16 cellular contexts compared by ENCODE assay signal in genomic region chr13:79501538-79502232, GRCh38. TPM values are rescaled to one million over a fixed set of nuclear protein-coding genes. Genes with fewer than 3 reads are reported as not detected.
DNase-seq lines count a peak whose midpoint lies in the region; ATAC-seq and TF ChIP-seq lines count a peak whose summit lies in the region.
"Had no signal": no experiment of that assay in that cellular context is flagged by ENCODE, and none has a peak within 500 bp of the region (broad histone marks: within the 10 kb centered on the region; RNA-seq: fewer than 3 reads in every experiment).

No MANE protein-coding gene starts in this region.

- DNase-seq in activated naive CD4-positive, alpha-beta T cell treated with anti-CD3 and anti-CD28 coated beads, Interleukin-2, amount 10 ng/mL, durations not matched to agents 7 days and 5 days: no peak
- DNase-seq in NCI-H226 (peak; percentile 46), omental fat pad (ENCODE audit: low spot score) (no peak), AG08396 (ENCODE audit: low spot score) (no peak), NCI-H345 treated with DMSO at 0.1 percent for 48 hours (lab: John Stamatoyannopoulos, UW; ENCODE audit: unreplicated experiment) (no peak)
- DNase-seq: activated naive CD8-positive, alpha-beta T cell treated with anti-CD3 and anti-CD28 coated beads, Interleukin-2, amount 10 ng/mL, durations not matched to agents 7 days and 5 days; BE2C; central memory CD4-positive, alpha-beta T cell; islet precursor cell; NCI-H2081 treated with DMSO at 0.1 percent for 48 hours; pancreas; substantia nigra; T-helper 17 cell had no signal

- CTCF ChIA-PET in activated naive CD4-positive, alpha-beta T cell treated with anti-CD3 and anti-CD28 coated beads, Interleukin-2, amount 10 ng/mL, durations not matched to agents 7 days and 5 days (lab: Charles Lee): interaction anchor here (0.6 to 1.8 kb wide), 8 partner anchors 9 to 110 kb away, joined by 3 to 6 read pairs (median 4); no protein-coding TSS in a partner anchor

- H3K27ac Mint-ChIP-seq in activated naive CD4-positive, alpha-beta T cell treated with anti-CD3 and anti-CD28 coated beads, Interleukin-2, amount 50 U/mL, for 24 hours: peak overlapping the region; percentile 69
- no peak overlapping the region for H3K27ac Mint-ChIP-seq in activated naive CD4-positive, alpha-beta T cell treated with anti-CD3 and anti-CD28 coated beads, Interleukin-2, amount 10 ng/mL, durations not matched to agents 7 days and 5 days
- H3K27ac Mint-ChIP-seq: activated naive CD8-positive, alpha-beta T cell treated with anti-CD3 and anti-CD28 coated beads, Interleukin-2, amount 10 ng/mL, durations not matched to agents 7 days and 5 days; T-helper 17 cell had no signal

- ATAC-seq in esophagus mucosa (peak; percentile 89), HG03039 (IDR thresholded peaks at IDR 0.05; ENCODE audit: unreplicated experiment) (no peak), omental fat pad (ENCODE audit: low FRiP score) (no peak)
- ATAC-seq: T-helper 17 cell had no signal

- H3K9me3 Mint-ChIP-seq in activated naive CD4-positive, alpha-beta T cell treated with anti-CD3 and anti-CD28 coated beads, Interleukin-2, amount 50 U/mL, for 24 hours: no peaks in the 10 kb centered on the region
- peaks cover 6% of the 10 kb centered on the region for H3K9me3 Mint-ChIP-seq in activated naive CD4-positive, alpha-beta T cell treated with anti-CD3 and anti-CD28 coated beads, Interleukin-2, amount 10 ng/mL, durations not matched to agents 7 days and 5 days

- no peak for TF ChIP-seq CTCF in omental fat pad (IDR thresholded peaks at IDR 0.05)

- peaks cover 13% of the 10 kb centered on the region for H3K36me3 Mint-ChIP-seq in activated naive CD4-positive, alpha-beta T cell treated with anti-CD3 and anti-CD28 coated beads, Interleukin-2, amount 50 U/mL, for 24 hours
- peaks cover 14% of the 10 kb centered on the region for H3K36me3 Mint-ChIP-seq in activated naive CD4-positive, alpha-beta T cell treated with anti-CD3 and anti-CD28 coated beads, Interleukin-2, amount 10 ng/mL, durations not matched to agents 7 days and 5 days

- H3K4me1 Mint-ChIP-seq in activated naive CD4-positive, alpha-beta T cell treated with anti-CD3 and anti-CD28 coated beads, Interleukin-2, amount 50 U/mL, for 24 hours: peaks cover 86% of the 10 kb centered on the region
- H3K4me1 Mint-ChIP-seq in activated naive CD4-positive, alpha-beta T cell treated with anti-CD3 and anti-CD28 coated beads, Interleukin-2, amount 10 ng/mL, durations not matched to agents 7 days and 5 days: peaks cover 47% of the 10 kb centered on the region

- H3K4me3 Mint-ChIP-seq in activated naive CD4-positive, alpha-beta T cell treated with anti-CD3 and anti-CD28 coated beads, Interleukin-2, amount 50 U/mL, for 24 hours: peak overlapping the region; percentile 11
- no peak overlapping the region for H3K4me3 Mint-ChIP-seq in activated naive CD4-positive, alpha-beta T cell treated with anti-CD3 and anti-CD28 coated beads, Interleukin-2, amount 10 ng/mL, durations not matched to agents 7 days and 5 days
- H3K4me3 Mint-ChIP-seq: activated naive CD8-positive, alpha-beta T cell treated with anti-CD3 and anti-CD28 coated beads, Interleukin-2, amount 10 ng/mL, durations not matched to agents 7 days and 5 days; T-helper 17 cell had no signal

- no peaks in the 10 kb centered on the region for H3K27me3 Mint-ChIP-seq in activated naive CD4-positive, alpha-beta T cell treated with anti-CD3 and anti-CD28 coated beads, Interleukin-2, amount 50 U/mL, for 24 hours
- H3K27me3 Mint-ChIP-seq in activated naive CD4-positive, alpha-beta T cell treated with anti-CD3 and anti-CD28 coated beads, Interleukin-2, amount 10 ng/mL, durations not matched to agents 7 days and 5 days: no peaks in the 10 kb centered on the region
- H3K27me3 Mint-ChIP-seq: activated naive CD8-positive, alpha-beta T cell treated with anti-CD3 and anti-CD28 coated beads, Interleukin-2, amount 10 ng/mL, durations not matched to agents 7 days and 5 days; T-helper 17 cell had no signal

RNA-seq across cellular contexts. Expression of gene NDFIP2, which starts 20.7 kb away (rescaled TPM):
- total RNA-seq in esophagus mucosa (110 TPM), omental fat pad (10 to 100 TPM; 16.8 to 26.7 (median 20.6) TPM)
